8 cellular contexts compared by ENCODE assay signal in the genomic region with DNA sequence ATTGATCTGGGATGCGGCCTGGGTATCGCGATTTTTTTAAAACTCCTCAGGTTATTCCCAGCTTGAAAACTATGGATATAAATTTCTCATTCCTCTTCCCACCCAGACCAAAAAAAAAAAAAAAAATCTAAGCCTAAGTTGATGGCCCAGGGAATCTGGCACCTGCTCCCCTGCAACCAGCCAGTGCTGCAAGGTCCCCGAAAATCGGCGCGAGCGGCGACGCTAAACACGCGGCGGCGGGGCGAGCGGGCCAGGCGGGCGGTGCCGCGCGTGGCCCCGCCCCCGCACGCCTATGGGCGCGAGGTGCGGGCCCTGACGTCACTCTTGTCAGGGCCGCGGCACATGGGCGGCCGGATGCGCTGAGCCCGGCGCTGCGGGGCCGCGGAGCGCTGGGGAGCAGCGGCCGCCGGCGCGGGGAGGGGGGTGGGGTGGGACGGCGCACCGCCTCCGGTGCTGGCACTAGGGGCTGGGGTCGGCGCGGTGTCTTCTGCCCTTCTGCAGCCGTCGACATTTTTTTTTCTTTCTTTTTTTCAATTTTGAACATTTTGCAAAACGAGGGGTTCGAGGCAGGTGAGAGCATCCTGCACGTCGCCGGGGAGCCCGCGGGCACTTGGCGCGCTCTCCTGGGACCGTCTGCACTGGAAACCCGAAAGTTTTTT. TPM values are rescaled to one million over a fixed set of nuclear protein-coding genes. Genes with fewer than 3 reads are reported as not detected.
DNase-seq lines count a peak whose midpoint lies in the region; ATAC-seq and TF ChIP-seq lines count a peak whose summit lies in the region.

A gene with protein sequence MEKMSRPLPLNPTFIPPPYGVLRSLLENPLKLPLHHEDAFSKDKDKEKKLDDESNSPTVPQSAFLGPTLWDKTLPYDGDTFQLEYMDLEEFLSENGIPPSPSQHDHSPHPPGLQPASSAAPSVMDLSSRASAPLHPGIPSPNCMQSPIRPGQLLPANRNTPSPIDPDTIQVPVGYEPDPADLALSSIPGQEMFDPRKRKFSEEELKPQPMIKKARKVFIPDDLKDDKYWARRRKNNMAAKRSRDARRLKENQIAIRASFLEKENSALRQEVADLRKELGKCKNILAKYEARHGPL (plus strand): TSS at position 321 of the 659 bp plus-strand sequence. CDS start 525 bp downstream, outside the sequence.

- H3K4me1 ChIP-seq in KMS-11 (ENCODE audit: low read depth, poor library complexity, severe bottlenecking) (no peaks in the 10 kb centered on the region), left ventricle myocardium inferior (peaks cover 62% of the 10 kb centered on the region), tibial artery (peaks cover 0 to 55% (median 24%) of the 10 kb centered on the region in 4 donors)

- peak within 1 kb of the TSS; percentile 50; the same call in 1 of the 2 replicates for H3K9ac ChIP-seq in KMS-11

- no peaks in the 10 kb centered on the region for H3K9me3 ChIP-seq in left ventricle myocardium inferior (replicated peaks)
- no peaks in the 10 kb centered on the region for H3K9me3 ChIP-seq in tibial artery

- peak; percentile 79 for ATAC-seq in GM21737 (IDR thresholded peaks at IDR 0.05; ENCODE audit: unreplicated experiment)

- H3K27me3 ChIP-seq in KMS-11 (ENCODE audit: insufficient read depth, low read depth) (no peaks in the 10 kb centered on the region), left ventricle myocardium inferior (ENCODE audit: low read depth) (peaks cover 37% of the 10 kb centered on the region), tibial artery (no peaks in the 10 kb centered on the region)

- H3K4me3 ChIP-seq in KMS-11 (IDR thresholded peaks at IDR 0.05; ENCODE audit: insufficient read depth, low read depth, low read length): no peak within 1 kb of the TSS
- peak within 1 kb of the TSS; percentile 73 for H3K4me3 ChIP-seq in left ventricle myocardium inferior
- H3K4me3 ChIP-seq in tibial artery: peak within 1 kb of the TSS; percentile 62 to 84

- peak within 1 kb of the TSS; percentile 62 for H3K4me2 ChIP-seq in KMS-11

- no peaks in the 10 kb centered on the region for H3K79me2 ChIP-seq in KMS-11 (ENCODE audit: insufficient read depth, low read depth)

- DNase-seq in DMS114 treated with DMSO at 0.1 percent for 48 hours (lab: John Stamatoyannopoulos, UW; ENCODE audit: unreplicated experiment) (peak; percentile 60), SW480 (ENCODE audit: low spot score) (peak; percentile 79), amniotic epithelial cell (ENCODE audit: low read depth) (peak; percentile 64), left ventricle myocardium inferior (peak; percentile 83), posterior cingulate gyrus (peak; percentile 65 to 98 (median 83)), tibial artery (peak; percentile 75 to 91)

- H2AFZ ChIP-seq in KMS-11 (ENCODE audit: low read depth): peak within 1 kb of the TSS; percentile 85

- H4K20me1 ChIP-seq in KMS-11 (ENCODE audit: insufficient read depth): no peaks in the 10 kb centered on the region

- H3K36me3 ChIP-seq in KMS-11 (ENCODE audit: insufficient read depth) (no peaks in the 10 kb centered on the region), left ventricle myocardium inferior (no peaks in the 10 kb centered on the region), tibial artery (no peaks in the 10 kb centered on the region)

- H3K27ac ChIP-seq in KMS-11: no peak within 1 kb of the TSS
- H3K27ac ChIP-seq in left ventricle myocardium inferior (replicated peaks): peak within 1 kb of the TSS; percentile 86
- H3K27ac ChIP-seq in tibial artery: peak within 1 kb of the TSS; percentile 90 to 91

- TF ChIP-seq CTCF in KMS-11 (conservative IDR thresholded peaks at IDR 0.05; ENCODE audit: low read depth, low read length) (no peak), left ventricle myocardium inferior (IDR thresholded peaks at IDR 0.05; ENCODE audit: borderline replicate concordance) (no peak), tibial artery (IDR thresholded peaks at IDR 0.05) (no peak)

- intact Hi-C loops in left ventricle myocardium inferior (cut with micrococcal nuclease): loop anchor here (5.0 kb wide), 1 partner anchor 33 kb away; no protein-coding TSS in a partner anchor
- intact Hi-C loops in posterior cingulate gyrus (cut with DNase I): loop anchor here (1.0 kb wide), 1 partner anchor 26 kb away; no protein-coding TSS in a partner anchor
- intact Hi-C loops in tibial artery (cut with DNase I; ENCODE audit: low total_unique reads): loop anchor here (2.0 to 5.0 kb wide), 2 partner anchors 26 to 33 kb away; no protein-coding TSS in a partner anchor

RNA-seq across cellular contexts. Expression of the gene that starts here (rescaled TPM):
- 22.6 TPM for total RNA-seq in left ventricle myocardium inferior
